Comparison of ENCODE assay signal across 25 cellular contexts in the genomic region with DNA sequence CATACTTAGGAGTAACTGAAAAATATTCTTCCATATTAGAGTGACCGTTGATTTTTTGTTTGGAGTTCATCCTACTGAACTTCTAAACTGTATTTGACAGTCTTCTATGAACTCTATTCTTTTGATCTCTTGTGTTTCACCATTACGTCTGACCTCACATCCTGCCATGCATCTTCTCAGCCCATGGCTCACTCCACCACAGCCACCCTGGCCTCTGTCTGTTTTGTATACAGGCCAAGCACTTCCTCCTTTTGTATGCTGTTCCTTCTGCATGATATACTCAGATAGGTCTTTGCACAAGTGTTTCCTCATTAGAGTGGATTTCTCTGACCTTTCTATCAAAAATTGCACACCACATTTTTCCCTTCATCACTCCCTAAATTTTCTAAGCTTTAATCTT.
A peak's percentile ranks its signal among the peaks of the same experiment; 100 is the strongest.
DNase-seq lines count a peak whose midpoint lies in the region; ATAC-seq, FAIRE-seq and TF ChIP-seq lines count a peak whose summit lies in the region.
"Had no signal": no experiment of that assay in that cellular context is flagged by ENCODE, and none has a peak within 500 bp of the region (broad histone marks: within the 10 kb centered on the region; RNA-seq: fewer than 3 reads in every experiment).

No MANE protein-coding gene starts in this region.

- peaks cover 7% of the 10 kb centered on the region for H3K4me1 Mint-ChIP-seq in stimulated activated naive CD8-positive, alpha-beta T cell treated with anti-CD3 and anti-CD28 coated beads, Interleukin-15, amount 100 ng/mL, for 72 hours
- H3K4me1 Mint-ChIP-seq: activated naive CD4-positive, alpha-beta T cell treated with anti-CD3 and anti-CD28 coated beads, Interleukin-2, amount 10 ng/mL, durations not matched to agents 7 days and 5 days had no signal

- TF ChIP-seq CTCF in NB4 (IDR thresholded peaks at IDR 0.05; ENCODE audit: low read depth, low read length) (no peak), cardiac fibroblast (IDR thresholded peaks at IDR 0.05; ENCODE audit: low read depth, low read length) (no peak)

- FAIRE-seq in urothelium cell line (lab: Jason Lieb, UNC), result no peak

- no peak overlapping the region for H3K4me3 Mint-ChIP-seq in stimulated activated naive CD8-positive, alpha-beta T cell treated with anti-CD3 and anti-CD28 coated beads, Interleukin-15, amount 100 ng/mL, for 72 hours
- H3K4me3 Mint-ChIP-seq: activated naive CD4-positive, alpha-beta T cell treated with anti-CD3 and anti-CD28 coated beads, Interleukin-2, amount 10 ng/mL, durations not matched to agents 7 days and 5 days; activated T-cell treated with anti-CD3 and anti-CD28 coated beads, Interleukin-2, amount 50 U/mL, for 72 hours had no signal

- H3K9me3 Mint-ChIP-seq in stimulated activated naive CD8-positive, alpha-beta T cell treated with anti-CD3 and anti-CD28 coated beads, Interleukin-15, amount 100 ng/mL, for 72 hours, result no peaks in the 10 kb centered on the region
- H3K9me3 Mint-ChIP-seq: activated naive CD4-positive, alpha-beta T cell treated with anti-CD3 and anti-CD28 coated beads, Interleukin-2, amount 10 ng/mL, durations not matched to agents 7 days and 5 days; activated T-cell treated with anti-CD3 and anti-CD28 coated beads, Interleukin-2, amount 50 U/mL, for 72 hours had no signal

- no peak overlapping the region for H3K27ac Mint-ChIP-seq in stimulated activated naive CD8-positive, alpha-beta T cell treated with anti-CD3 and anti-CD28 coated beads, Interleukin-15, amount 100 ng/mL, for 72 hours
- H3K27ac Mint-ChIP-seq: activated naive CD4-positive, alpha-beta T cell treated with anti-CD3 and anti-CD28 coated beads, Interleukin-2, amount 10 ng/mL, durations not matched to agents 7 days and 5 days; activated T-cell treated with anti-CD3 and anti-CD28 coated beads, Interleukin-2, amount 50 U/mL, for 72 hours had no signal

- ATAC-seq in stimulated activated naive CD8-positive, alpha-beta T cell treated with anti-CD3 and anti-CD28 coated beads, Interleukin-15, amount 100 ng/mL, for 72 hours, result peak; percentile 49
- ATAC-seq in stimulated activated naive CD8-positive, alpha-beta T cell treated with anti-CD3 and anti-CD28 coated beads, Interleukin-15, Interleukin-2, amounts not matched to agents 100 U/mL and 50 U/mL, for 24 hours, result no peak
- ATAC-seq: activated CD4-positive, CD25-positive, alpha-beta regulatory T cell treated with anti-CD3 and anti-CD28 coated beads, Interleukin-2, amount 50 U/mL, for 24 hours; activated T-cell treated with anti-CD3 and anti-CD28 coated beads, Interleukin-2, amount 50 U/mL, for 72 hours; esophagus mucosa; gastrocnemius medialis; PC-3 had no signal

- DNase-seq in stimulated activated naive CD8-positive, alpha-beta T cell treated with anti-CD3 and anti-CD28 coated beads, Interleukin-15, amount 100 ng/mL, for 72 hours, result no peak
- no peak for DNase-seq in stimulated activated naive CD8-positive, alpha-beta T cell treated with anti-CD3 and anti-CD28 coated beads, Interleukin-15, Interleukin-2, amounts not matched to agents 100 U/mL and 50 U/mL, for 24 hours
- DNase-seq in NB4 (ENCODE audit: low read depth), result peak; percentile 84
- peak; percentile 11 to 31 for DNase-seq in cardiac fibroblast (ENCODE audit: low read depth in 2 of 2)
- DNase-seq in AG08396 (ENCODE audit: low spot score), result no peak
- no peak for DNase-seq in HPDE6-E6E7 (ENCODE audit: extremely low spot score)
- DNase-seq in AG08395 (ENCODE audit: low spot score), result no peak
- no peak for DNase-seq in urothelium cell line (ENCODE audit: low spot score)
- DNase-seq: activated CD8-positive, alpha-beta memory T cell treated with anti-CD3 and anti-CD28 coated beads for 24 hours; activated naive CD4-positive, alpha-beta T cell treated with anti-CD3 and anti-CD28 coated beads, Interleukin-2, amount 10 ng/mL, durations not matched to agents 7 days and 5 days; activated T-cell treated with anti-CD3 and anti-CD28 coated beads, Interleukin-2, amount 50 U/mL, for 72 hours; aorta; C1 segment of cervical spinal cord; central memory CD4-positive, alpha-beta T cell; gastrocnemius medialis; HCEC 1CT; NCI-H146; NCI-H526 treated with DMSO at 0.1 percent for 48 hours; PC-3; SJCRH30; T-helper 2 cell had no signal

- H3K27me3 Mint-ChIP-seq in stimulated activated naive CD8-positive, alpha-beta T cell treated with anti-CD3 and anti-CD28 coated beads, Interleukin-15, amount 100 ng/mL, for 72 hours, result no peaks in the 10 kb centered on the region
- H3K27me3 Mint-ChIP-seq: activated naive CD4-positive, alpha-beta T cell treated with anti-CD3 and anti-CD28 coated beads, Interleukin-2, amount 10 ng/mL, durations not matched to agents 7 days and 5 days had no signal

- TF ChIP-seq POLR2A in NB4 (IDR thresholded peaks at IDR 0.05; ENCODE audit: extremely low read depth, insufficient read length), result no peak

- H3K4me3 ChIP-seq in NB4 (ENCODE audit: low read depth, low read length) (no peak overlapping the region), cardiac fibroblast (replicated peaks in 1 of 2; ENCODE audit: low read depth in 2 of 2, low read length in 2 of 2) (no peak overlapping the region)
- H3K4me3 ChIP-seq: gastrocnemius medialis, right atrium auricular region, SJCRH30, suprapubic skin had no signal

Comparison
In these comparisons a context has a peak if more than half of its experiments do, and no peak if none do; other contexts are left out.
1. DNase-seq: peak in NB4 (single experiment) and cardiac fibroblast (2 of 2); none in stimulated activated naive CD8-positive, alpha-beta T cell treated with anti-CD3 and anti-CD28 coated beads, Interleukin-15, amount 100 ng/mL, for 72 hours (0 of 2), stimulated activated naive CD8-positive, alpha-beta T cell treated with anti-CD3 and anti-CD28 coated beads, Interleukin-15, Interleukin-2, amounts not matched to agents 100 U/mL and 50 U/mL, for 24 hours (single experiment), AG08396 (single experiment), HPDE6-E6E7 (single experiment), AG08395 (single experiment) and urothelium cell line (single experiment).